ENCODE assay signal across 21 cellular contexts in genomic region chr3:39110041-39110639, GRCh38. TPM values are rescaled to one million over a fixed set of nuclear protein-coding genes. Genes with fewer than 3 reads are reported as not detected.
"Had no signal": no experiment of that assay in that cellular context is flagged by ENCODE, and none has a peak within 500 bp of the region (broad histone marks: within the 10 kb centered on the region; RNA-seq: fewer than 3 reads in every experiment).

No MANE protein-coding gene starts in this region.

- H3K27ac ChIP-seq: breast epithelium, gastroesophageal sphincter, heart right ventricle, left lung, right atrium auricular region, skin epidermis had no signal

- DNase-seq: activated CD4-positive, alpha-beta T cell treated with anti-CD3 and anti-CD28 coated beads for 48 hours; activated naive CD4-positive, alpha-beta T cell treated with anti-CD3 and anti-CD28 coated beads for 36 hours; activated naive CD8-positive, alpha-beta T cell treated with anti-CD3 and anti-CD28 coated beads, Interleukin-2, amount 50 U/mL, for 24 hours; aorta; dermis blood vessel endothelial cell; effector memory CD8-positive, alpha-beta T cell; heart right ventricle; left lung; naive thymus-derived CD8-positive, alpha-beta T cell; nucleus accumbens; stimulated activated CD4-positive, alpha-beta T cell treated with anti-CD3 and anti-CD28 coated beads, Interleukin-4, amount 100 ng/mL, for 4 hours had no signal

- H3K4me3 ChIP-seq: breast epithelium, gastroesophageal sphincter, heart right ventricle, left lung, right atrium auricular region, skin epidermis had no signal

- H3K27ac Mint-ChIP-seq: activated naive CD4-positive, alpha-beta T cell treated with anti-CD3 and anti-CD28 coated beads for 36 hours; activated naive CD8-positive, alpha-beta T cell treated with anti-CD3 and anti-CD28 coated beads, Interleukin-2, amount 50 U/mL, for 24 hours; activated T-helper 2 cell treated with anti-CD3 and anti-CD28 coated beads, Interferon-gamma antibody, Interleukin-2, Interleukin-4, amounts not matched to agents 10 μg/mL and 5 μg/mL and 100 μg/mL, durations not matched to agents 14 hours and 24 hours and 36 hours; effector memory CD8-positive, alpha-beta T cell; progenitor cell of endocrine pancreas; stimulated activated naive CD8-positive, alpha-beta T cell treated with anti-CD3 and anti-CD28 coated beads, Interleukin-15, Interleukin-2, amounts not matched to agents 100 ng/mL and 50 ng/mL, for 24 hours; type B pancreatic cell had no signal

- H3K27me3 Mint-ChIP-seq: activated naive CD8-positive, alpha-beta T cell treated with anti-CD3 and anti-CD28 coated beads, Interleukin-2, amount 50 U/mL, for 24 hours; effector memory CD8-positive, alpha-beta T cell; naive thymus-derived CD8-positive, alpha-beta T cell; progenitor cell of endocrine pancreas; stimulated activated naive CD8-positive, alpha-beta T cell treated with anti-CD3 and anti-CD28 coated beads, Interleukin-15, Interleukin-2, amounts not matched to agents 100 ng/mL and 50 ng/mL, for 24 hours; type B pancreatic cell had no signal

- ATAC-seq: activated naive CD8-positive, alpha-beta T cell treated with anti-CD3 and anti-CD28 coated beads, Interleukin-2, amount 50 U/mL, for 24 hours; effector memory CD8-positive, alpha-beta T cell; gastroesophageal sphincter; heart right ventricle; left lung; naive thymus-derived CD8-positive, alpha-beta T cell had no signal

- H3K9me3 Mint-ChIP-seq: activated naive CD4-positive, alpha-beta T cell treated with anti-CD3 and anti-CD28 coated beads for 36 hours; activated naive CD8-positive, alpha-beta T cell treated with anti-CD3 and anti-CD28 coated beads, Interleukin-2, amount 50 U/mL, for 24 hours; activated T-helper 2 cell treated with anti-CD3 and anti-CD28 coated beads, Interferon-gamma antibody, Interleukin-2, Interleukin-4, amounts not matched to agents 10 μg/mL and 5 μg/mL and 100 μg/mL, durations not matched to agents 14 hours and 24 hours and 36 hours; effector memory CD8-positive, alpha-beta T cell; naive thymus-derived CD8-positive, alpha-beta T cell; stimulated activated naive CD8-positive, alpha-beta T cell treated with anti-CD3 and anti-CD28 coated beads, Interleukin-15, Interleukin-2, amounts not matched to agents 100 ng/mL and 50 ng/mL, for 24 hours; T-helper 1 cell treated with Interleukin-12 subunit alpha and Interleukin-12 subunit beta and Interleukin-4 antibody, amounts not matched to agents 30 μg/mL and 1 μg/mL, for 36 hours; type B pancreatic cell had no signal

- H3K27me3 ChIP-seq: breast epithelium, gastroesophageal sphincter, heart right ventricle, left lung, right atrium auricular region had no signal

- H3K4me3 Mint-ChIP-seq: activated naive CD4-positive, alpha-beta T cell treated with anti-CD3 and anti-CD28 coated beads for 36 hours; activated naive CD8-positive, alpha-beta T cell treated with anti-CD3 and anti-CD28 coated beads, Interleukin-2, amount 50 U/mL, for 24 hours; effector memory CD8-positive, alpha-beta T cell; stimulated activated naive CD8-positive, alpha-beta T cell treated with anti-CD3 and anti-CD28 coated beads, Interleukin-15, Interleukin-2, amounts not matched to agents 100 ng/mL and 50 ng/mL, for 24 hours; T-helper 1 cell treated with Interleukin-12 subunit alpha and Interleukin-12 subunit beta and Interleukin-4 antibody, amounts not matched to agents 30 μg/mL and 1 μg/mL, for 36 hours; type B pancreatic cell had no signal

RNA-seq across cellular contexts. Expression of gene SCN11A, which starts 58.4 kb away (rescaled TPM):
- total RNA-seq: epithelial cell of proximal tubule had no signal
- polyA plus RNA-seq: aorta; naive thymus-derived CD8-positive, alpha-beta T cell had no signal
